In genomic region chr15:101168898-101169297, GRCh38 we compare ENCODE assay signal across 10 cellular contexts.
DNase-seq lines count a peak whose midpoint lies in the region; TF ChIP-seq lines count a peak whose summit lies in the region.
"Had no signal": no experiment of that assay in that cellular context is flagged by ENCODE, and none has a peak within 500 bp of the region (broad histone marks: within the 10 kb centered on the region; RNA-seq: fewer than 3 reads in every experiment).

No MANE protein-coding gene starts in this region.

- peaks cover 9 to 28% (median 17%) of the 10 kb centered on the region in 4 donors for H3K9me3 ChIP-seq in stomach

- intact Hi-C loops in activated CD4-positive, alpha-beta T cell treated with anti-CD3 and anti-CD28 coated beads, Interleukin-2, amount 10 ng/mL, durations not matched to agents 24 days and 14 days (cut with micrococcal nuclease): loop anchor here (1.0 to 2.0 kb wide), 3 partner anchors 10 to 37 kb away; no protein-coding TSS in a partner anchor
- intact Hi-C loops in activated CD4-positive, alpha-beta memory T cell treated with anti-CD3 and anti-CD28 coated beads for 36 hours (cut with micrococcal nuclease): loop anchor here (1.0 kb wide), 4 partner anchors 19 to 42 kb away; no protein-coding TSS in a partner anchor
- intact Hi-C loops in stomach (cut with DNase I; ENCODE audit: low total_unique reads): no loop called here

- no peaks in the 10 kb centered on the region for H3K27me3 Mint-ChIP-seq in activated CD4-positive, alpha-beta T cell treated with anti-CD3 and anti-CD28 coated beads, Interleukin-2, amount 10 ng/mL, durations not matched to agents 24 days and 14 days
- H3K27me3 Mint-ChIP-seq in activated CD4-positive, alpha-beta memory T cell treated with anti-CD3 and anti-CD28 coated beads for 36 hours: no peaks in the 10 kb centered on the region
- peaks cover 1 to 5% (median 3%) of the 10 kb centered on the region in 3 donors for H3K27me3 Mint-ChIP-seq in immature natural killer cell (ENCODE audit: low read depth in 3 of 3)
- H3K27me3 Mint-ChIP-seq: activated B cell treated with CpG ODN at 0.5 μM for 24 hours had no signal

- TF ChIP-seq CTCF in stomach (IDR thresholded peaks at IDR 0.05): no peak

- H3K36me3 ChIP-seq in stomach (peaks cover 0 to 3% (median 2%) of the 10 kb centered on the region in 4 donors), H7 (replicated peaks; ENCODE audit: control insufficient read depth, insufficient read depth, low read length) (no peaks in the 10 kb centered on the region)

- H3K4me3 ChIP-seq in stomach (no peak overlapping the region), H7 (ENCODE audit: insufficient read depth, low read depth, low read length) (no peak overlapping the region)

- DNase-seq in activated CD4-positive, alpha-beta T cell treated with anti-CD3 and anti-CD28 coated beads, Interleukin-2, amount 10 ng/mL, durations not matched to agents 24 days and 14 days: no peak
- DNase-seq in activated CD4-positive, alpha-beta T cell treated with anti-CD3 and anti-CD28 coated beads, Interleukin-2, amount 50 U/mL, for 1 hour: no peak
- no peak for DNase-seq in activated CD4-positive, alpha-beta memory T cell treated with anti-CD3 and anti-CD28 coated beads for 36 hours
- no peak for DNase-seq in immature natural killer cell
- no peak for DNase-seq in stomach
- DNase-seq in NCI-H1436 (lab: John Stamatoyannopoulos, UW): no peak
- no peak for DNase-seq in H7
- no peak for DNase-seq in AML-193 (lab: John Stamatoyannopoulos, UW)
- DNase-seq: activated B cell treated with CpG ODN at 0.5 μM for 24 hours, NCI-H2081 had no signal

- H3K36me3 Mint-ChIP-seq in activated CD4-positive, alpha-beta T cell treated with anti-CD3 and anti-CD28 coated beads, Interleukin-2, amount 10 ng/mL, durations not matched to agents 24 days and 14 days (ENCODE audit: low read depth): peaks cover 37% of the 10 kb centered on the region
- H3K36me3 Mint-ChIP-seq in activated CD4-positive, alpha-beta memory T cell treated with anti-CD3 and anti-CD28 coated beads for 36 hours: peaks cover 25% of the 10 kb centered on the region
- peaks cover 12 to 23% (median 15%) of the 10 kb centered on the region in 3 donors for H3K36me3 Mint-ChIP-seq in immature natural killer cell

- TF ChIP-seq EP300 in stomach (IDR thresholded peaks at IDR 0.05): no peak

- H3K27me3 ChIP-seq in stomach (no peaks in the 10 kb centered on the region), H7 (ENCODE audit: control insufficient read depth, insufficient read depth, low read length) (no peaks in the 10 kb centered on the region)

- peaks cover 14% of the 10 kb centered on the region for H3K9me3 Mint-ChIP-seq in activated CD4-positive, alpha-beta T cell treated with anti-CD3 and anti-CD28 coated beads, Interleukin-2, amount 10 ng/mL, durations not matched to agents 24 days and 14 days
- peaks cover 34% of the 10 kb centered on the region for H3K9me3 Mint-ChIP-seq in activated CD4-positive, alpha-beta memory T cell treated with anti-CD3 and anti-CD28 coated beads for 36 hours
- H3K9me3 Mint-ChIP-seq in immature natural killer cell: peaks cover 3 to 35% (median 21%) of the 10 kb centered on the region in 6 donors

- peak overlapping the region; percentile 96 for H3K27ac Mint-ChIP-seq in activated CD4-positive, alpha-beta T cell treated with anti-CD3 and anti-CD28 coated beads, Interleukin-2, amount 10 ng/mL, durations not matched to agents 24 days and 14 days
- peak overlapping the region; percentile 2 for H3K27ac Mint-ChIP-seq in activated CD4-positive, alpha-beta memory T cell treated with anti-CD3 and anti-CD28 coated beads for 36 hours
- peak overlapping the region in 1 of 6 donors; percentile 47 for H3K27ac Mint-ChIP-seq in immature natural killer cell
- H3K27ac Mint-ChIP-seq: activated B cell treated with CpG ODN at 0.5 μM for 24 hours had no signal

- CTCF ChIA-PET in activated CD4-positive, alpha-beta memory T cell treated with anti-CD3 and anti-CD28 coated beads for 36 hours (lab: Charles Lee): interaction anchor here (1.1 to 1.6 kb wide), 3 partner anchors 42 to 88 kb away, joined by 4 read pairs; no protein-coding TSS in a partner anchor

- peak overlapping the region; percentile 60 to 89 (median 85) for H3K27ac ChIP-seq in stomach

- H3K4me3 Mint-ChIP-seq in activated CD4-positive, alpha-beta T cell treated with anti-CD3 and anti-CD28 coated beads, Interleukin-2, amount 10 ng/mL, durations not matched to agents 24 days and 14 days: peak overlapping the region; percentile 48
- no peak overlapping the region for H3K4me3 Mint-ChIP-seq in activated CD4-positive, alpha-beta memory T cell treated with anti-CD3 and anti-CD28 coated beads for 36 hours
- peak overlapping the region in 3 of 5 donors; percentile 14 to 50 (median 35) for H3K4me3 Mint-ChIP-seq in immature natural killer cell

- POLR2A ChIA-PET in activated CD4-positive, alpha-beta memory T cell treated with anti-CD3 and anti-CD28 coated beads for 36 hours (lab: Charles Lee): interaction anchor here (1.2 kb wide), 1 partner anchor 83 kb away, joined by 5 read pairs; the partner anchor contains the start of gene CHSY1

- no peak for TF ChIP-seq POLR2A in stomach (IDR thresholded peaks at IDR 0.05)

- H3K4me1 ChIP-seq in stomach: peaks cover 10 to 53% (median 24%) of the 10 kb centered on the region in 4 donors

- H3K4me1 Mint-ChIP-seq in activated CD4-positive, alpha-beta T cell treated with anti-CD3 and anti-CD28 coated beads, Interleukin-2, amount 10 ng/mL, durations not matched to agents 24 days and 14 days: peaks cover 48% of the 10 kb centered on the region
- peaks cover 21% of the 10 kb centered on the region for H3K4me1 Mint-ChIP-seq in activated CD4-positive, alpha-beta memory T cell treated with anti-CD3 and anti-CD28 coated beads for 36 hours (ENCODE audit: low read depth)
- peaks cover 16 to 21% of the 10 kb centered on the region in 2 donors for H3K4me1 Mint-ChIP-seq in immature natural killer cell

- WGBS in stomach, 5 donors: 89 to 96% (median 94%) methylated on average over 4 of the region's 4 CpGs; no CpG with 5 or more reads in 1 of the 5 donors
